Comparison of ENCODE assay signal across 10 cellular contexts in genomic region chr2:158993030-158993429, GRCh38. TPM values are rescaled to one million over a fixed set of nuclear protein-coding genes. Genes with fewer than 3 reads are reported as not detected.
DNase-seq lines count a peak whose midpoint lies in the region; ATAC-seq and TF ChIP-seq lines count a peak whose summit lies in the region.
"Had no signal": no experiment of that assay in that cellular context is flagged by ENCODE, and none has a peak within 500 bp of the region (broad histone marks: within the 10 kb centered on the region; RNA-seq: fewer than 3 reads in every experiment).

No MANE protein-coding gene starts in this region.

- H3K27ac ChIP-seq in ACC112 (ENCODE audit: low read depth, low read length): peak overlapping the region; percentile 62; the same call in 1 of the 2 replicates
- peak overlapping the region; percentile 97 for H3K27ac ChIP-seq in RWPE2 (ENCODE audit: poor library complexity, severe bottlenecking)
- H3K27ac ChIP-seq in trophoblast cell (ENCODE audit: low read depth, low read length): no peak overlapping the region

- no peaks in the 10 kb centered on the region for H3K9me3 Mint-ChIP-seq in HFFc6

- H3K27me3 Mint-ChIP-seq in HFFc6 (ENCODE audit: insufficient read depth): no peaks in the 10 kb centered on the region; the same call in 1 of the 2 replicates

- no peak overlapping the region for H2BK5ac ChIP-seq in trophoblast cell (ENCODE audit: low read depth, low read length, poor library complexity)

- no peak overlapping the region for H3K4me2 ChIP-seq in trophoblast cell (ENCODE audit: low read length)

- H3K79me2 ChIP-seq in ACC112 (ENCODE audit: control insufficient read depth, insufficient read depth, low read length, unreplicated experiment) (peaks cover 44% of the 10 kb centered on the region), trophoblast cell (ENCODE audit: control insufficient read depth, insufficient read depth, low read length, poor library complexity) (no peaks in the 10 kb centered on the region)

- H3K4me1 Mint-ChIP-seq in HFFc6 (ENCODE audit: low read depth): peaks cover 87% of the 10 kb centered on the region

- no peak overlapping the region for H4K91ac ChIP-seq in trophoblast cell (ENCODE audit: low read depth, low read length)

- H3K27ac Mint-ChIP-seq in HFFc6: peak overlapping the region; percentile 53; the same call in 1 of the 2 replicates
- H3K27ac Mint-ChIP-seq: CD8-positive, alpha-beta memory T cell had no signal

- H2AK5ac ChIP-seq in trophoblast cell (ENCODE audit: low read length): no peak overlapping the region

- no peak overlapping the region for H2BK120ac ChIP-seq in trophoblast cell (ENCODE audit: insufficient read depth, low read length, poor library complexity)

- H3K27me3 ChIP-seq in ACC112 (ENCODE audit: insufficient read depth, low read length) (no peaks in the 10 kb centered on the region), RWPE2 (ENCODE audit: insufficient read depth, poor library complexity, severe bottlenecking) (no peaks in the 10 kb centered on the region), trophoblast cell (ENCODE audit: insufficient read depth, low read length) (no peaks in the 10 kb centered on the region)

- H2AFZ ChIP-seq in ACC112 (ENCODE audit: low read length, unreplicated experiment): no peak overlapping the region
- H2AFZ ChIP-seq in trophoblast cell (ENCODE audit: insufficient read depth, low read length, poor library complexity): no peak overlapping the region

- no peak overlapping the region for H4K8ac ChIP-seq in trophoblast cell (ENCODE audit: low read depth, low read length)

- H3K4me3 Mint-ChIP-seq in HFFc6: no peak overlapping the region; the same call in 1 of the 2 replicates
- H3K4me3 Mint-ChIP-seq: CD8-positive, alpha-beta memory T cell had no signal

- DNase-seq in HFFc6 (no peak), RWPE2 (ENCODE audit: low spot score) (no peak), trophoblast cell (no peak), posterior cingulate gyrus (no peak), anterior cingulate cortex (lab: John Stamatoyannopoulos, UW) (no peak)
- DNase-seq: CD8-positive, alpha-beta memory T cell; DMS53; GF-D8 had no signal

- H3K36me3 ChIP-seq in ACC112 (ENCODE audit: insufficient read depth, low read length) (no peaks in the 10 kb centered on the region), RWPE2 (ENCODE audit: low read depth) (peaks cover 13% of the 10 kb centered on the region; the same call in 1 of the 2 replicates), trophoblast cell (ENCODE audit: control insufficient read depth in 1 of 2, insufficient read depth in 2 of 2, low read length in 2 of 2) (no peaks in the 10 kb centered on the region)

- H3K79me1 ChIP-seq in trophoblast cell (ENCODE audit: low read length): peaks cover 2% of the 10 kb centered on the region

- H3K14ac ChIP-seq in trophoblast cell (ENCODE audit: low read length): no peak overlapping the region

- intact Hi-C loops in posterior cingulate gyrus (cut with DNase I): no loop called here

- H3K9ac ChIP-seq in trophoblast cell (ENCODE audit: low read length): no peak overlapping the region

- H3K36me3 Mint-ChIP-seq in HFFc6 (ENCODE audit: low read depth): peaks cover 3% of the 10 kb centered on the region; the same call in 1 of the 2 replicates
- H3K36me3 Mint-ChIP-seq: CD8-positive, alpha-beta memory T cell had no signal

- H2BK12ac ChIP-seq in trophoblast cell (ENCODE audit: low read length): no peak overlapping the region

- H3K23ac ChIP-seq in trophoblast cell (ENCODE audit: low read length): no peak overlapping the region

- no peaks in the 10 kb centered on the region for H3K9me3 ChIP-seq in RWPE2 (ENCODE audit: severe bottlenecking)
- no peaks in the 10 kb centered on the region for H3K9me3 ChIP-seq in trophoblast cell (ENCODE audit: insufficient read depth, low read depth, low read length)

- WGBS in trophoblast cell (ENCODE audit: extremely low coverage, insufficient coverage, insufficient read length): no CpG with 5 or more reads among the region's 5 CpGs

- H3K4ac ChIP-seq in trophoblast cell (ENCODE audit: low read depth, low read length): no peak overlapping the region

- TF ChIP-seq CTCF in HFFc6 (IDR thresholded peaks at IDR 0.05) (no peak), RWPE2 (IDR thresholded peaks at IDR 0.05; ENCODE audit: poor library complexity, severe bottlenecking) (no peak)

- no peak overlapping the region for H4K12ac ChIP-seq in trophoblast cell (ENCODE audit: low read depth, low read length)

- ATAC-seq in RWPE2 (ENCODE audit: low read depth) (no peak), HG02798 (IDR thresholded peaks at IDR 0.05; ENCODE audit: poor library complexity, unreplicated experiment) (no peak)

- H3K18ac ChIP-seq in trophoblast cell (ENCODE audit: low read length): peak overlapping the region; percentile 32

- no peak overlapping the region for H3K4me3 ChIP-seq in ACC112 (ENCODE audit: low read depth, low read length)
- H3K4me3 ChIP-seq in RWPE2 (ENCODE audit: severe bottlenecking): no peak overlapping the region
- no peak overlapping the region for H3K4me3 ChIP-seq in trophoblast cell (ENCODE audit: low read depth, low read length)

- H3K4me1 ChIP-seq in ACC112 (ENCODE audit: control insufficient read depth, insufficient read depth, low read length, unreplicated experiment) (peaks cover 47% of the 10 kb centered on the region), RWPE2 (ENCODE audit: insufficient read depth, poor library complexity, severe bottlenecking) (peaks cover 77% of the 10 kb centered on the region), trophoblast cell (ENCODE audit: control insufficient read depth in 1 of 2, insufficient read depth in 2 of 2, low read length in 2 of 2) (peaks cover 8 to 19% of the 10 kb centered on the region in 2 experiments)

RNA-seq across cellular contexts. Expression of gene TANC1, which starts 24.6 kb away (rescaled TPM):
- 10 to 100 TPM; 22.4 to 27.7 (median 23.1) TPM for total RNA-seq in HFFc6 (2021; fragmentation: NEBNext Ultra II Directional; extraction: Animal tissue kit (Norgen Biotek cat#: 25700))
- 20.5 and 20.8 TPM in 2 replicates for polyA plus RNA-seq in trophoblast cell (2013)
